Comparison of ENCODE assay signal across 15 cellular contexts in the genomic region with DNA sequence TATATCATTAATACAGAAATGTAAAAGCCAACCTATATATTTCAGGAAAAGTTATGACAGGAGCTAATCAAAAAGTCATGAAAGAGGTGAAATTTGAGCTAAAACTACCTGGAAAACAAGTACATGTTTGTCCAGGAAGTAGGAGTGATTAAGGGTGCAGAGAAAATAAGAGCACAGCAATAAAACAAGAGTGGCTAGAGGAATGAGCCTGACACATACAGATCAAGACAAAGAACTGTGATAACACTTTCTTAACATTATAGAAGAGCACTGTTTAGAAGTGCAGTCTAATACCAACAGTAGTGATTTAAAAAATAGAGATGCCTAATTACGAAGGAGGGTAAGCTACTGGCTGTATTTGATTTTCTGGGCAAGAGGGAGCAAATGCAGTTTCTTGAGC.
A peak's percentile ranks its signal among the peaks of the same experiment; 100 is the strongest.
DNase-seq lines count a peak whose midpoint lies in the region; ATAC-seq and TF ChIP-seq lines count a peak whose summit lies in the region.
"Had no signal": no experiment of that assay in that cellular context is flagged by ENCODE, and none has a peak within 500 bp of the region (broad histone marks: within the 10 kb centered on the region; RNA-seq: fewer than 3 reads in every experiment).

No MANE protein-coding gene starts in this region.

- no TSS peak for BruUV-seq in PC-3 (replicated peaks; lab: Mats Ljungman, UMichigan)

- DNase-seq in PC-3 (peak; percentile 1), left colon (no peak), GM19240 (ENCODE audit: insufficient read length, low spot score) (no peak)
- no peak for DNase-seq in activated CD4-positive, alpha-beta T cell treated with anti-CD3 and anti-CD28 coated beads for 1 hour
- DNase-seq: Calu3; CD8-positive, alpha-beta T cell; DMS 273 treated with DMSO at 0.1 percent for 48 hours; DMS79; GDM1; H9; KBM-7 had no signal

- no peak for TF ChIP-seq CTCF in HEK293 (tag by site-specific recombination; IDR thresholded peaks at IDR 0.05)
- TF ChIP-seq CTCF in PC-3 (conservative IDR thresholded peaks at IDR 0.05; ENCODE audit: low read depth, low read length), result no peak

- no peak overlapping the region for H2AFZ ChIP-seq in PC-3 (ENCODE audit: low read length)

- H3K4me2 ChIP-seq in PC-3 (ENCODE audit: low read length), result no peak overlapping the region
- H3K4me2 ChIP-seq: BLaER1 treated with 17β-estradiol and CSF1 and Interleukin-3, amounts not matched to agents 10 nM and 100 nM had no signal

- no peaks in the 10 kb centered on the region for H3K4me1 ChIP-seq in HEK293 (ENCODE audit: control insufficient read depth, insufficient read depth, low read length)
- 0 out of 2 replicates have a peak, but pooled peaks cover 3% of the 10 kb centered on the region for H3K4me1 ChIP-seq in PC-3 (ENCODE audit: insufficient read depth, low read length)
- H3K4me1 ChIP-seq: BLaER1 treated with 17β-estradiol and CSF1 and Interleukin-3, amounts not matched to agents 10 nM and 100 nM had no signal

- H3K4me3 ChIP-seq in HEK293 (ENCODE audit: low read depth, low read length) (no peak overlapping the region), PC-3 (ENCODE audit: low read length) (no peak overlapping the region)
- H3K4me3 ChIP-seq: BLaER1 treated with 17β-estradiol and CSF1 and Interleukin-3, amounts not matched to agents 10 nM and 100 nM had no signal

- POLR2A ChIA-PET in HEK293 (lab: Yijun Ruan, JAX), result no interaction called here
- POLR2A ChIA-PET in PC-3 (lab: Charles Lee; ENCODE audit: unreplicated experiment), result no interaction called here

- peaks cover 0 to 20% of the 10 kb centered on the region in 2 experiments; a peak in 2 of 3 replicates for H3K36me3 ChIP-seq in HEK293 (ENCODE audit: control insufficient read depth in 2 of 2, insufficient read depth in 1 of 2, low read length in 2 of 2)
- no peaks in the 10 kb centered on the region for H3K36me3 ChIP-seq in PC-3 (ENCODE audit: low read depth, low read length)

- peak; percentile 63; the same call in 1 of the 2 replicates for ATAC-seq in PC-3
- ATAC-seq in left colon, result peak; percentile 60
- no peak for ATAC-seq in SK-N-SH treated with all-trans-retinoic acid at 6 μM for 48 hours
- ATAC-seq: CD8-positive, alpha-beta T cell had no signal

- no peaks in the 10 kb centered on the region for H3K9me3 ChIP-seq in HEK293 (ENCODE audit: control insufficient read depth, insufficient read depth, low read depth, low read length)
- H3K9me3 ChIP-seq in PC-3 (ENCODE audit: low read length), result no peaks in the 10 kb centered on the region
- H3K9me3 ChIP-seq: BLaER1 treated with 17β-estradiol and CSF1 and Interleukin-3, amounts not matched to agents 10 nM and 100 nM had no signal

- intact Hi-C loops in PC-3 (cut with micrococcal nuclease) (no loop called here), left colon (cut with DNase I, micrococcal nuclease) (no loop called here)

- no peaks in the 10 kb centered on the region for H3K27me3 ChIP-seq in PC-3 (ENCODE audit: low read length)
- H3K27me3 ChIP-seq: BLaER1 treated with 17β-estradiol and CSF1 and Interleukin-3, amounts not matched to agents 10 nM and 100 nM had no signal

- CTCF ChIA-PET in HEK293 (lab: Yijun Ruan, JAX), result no interaction called here
- CTCF ChIA-PET in PC-3 (lab: Charles Lee), result no interaction called here

- no peaks in the 10 kb centered on the region for H4K20me1 ChIP-seq in PC-3 (ENCODE audit: low read length)

- no peaks in the 10 kb centered on the region for H3F3A ChIP-seq in PC-3 (ENCODE audit: low read length, unreplicated experiment)

- H3K79me2 ChIP-seq in PC-3 (ENCODE audit: low read length), result no peaks in the 10 kb centered on the region

- no peak overlapping the region for H3K9ac ChIP-seq in PC-3 (ENCODE audit: low read length)
- H3K9ac ChIP-seq: BLaER1 treated with 17β-estradiol and CSF1 and Interleukin-3, amounts not matched to agents 10 nM and 100 nM had no signal

- no peaks in the 10 kb centered on the region for H3K9me2 ChIP-seq in PC-3 (replicated peaks; ENCODE audit: low read length)

- no peak overlapping the region for H3K27ac ChIP-seq in HEK293 (ENCODE audit: extremely low read depth, low read depth, low read length)
- no peak overlapping the region for H3K27ac ChIP-seq in PC-3 (ENCODE audit: low read length)
- H3K27ac ChIP-seq: BLaER1 treated with 17β-estradiol and CSF1 and Interleukin-3, amounts not matched to agents 10 nM and 100 nM; HL-60 had no signal

TF ChIP-seq in HEK293, 187 proteins besides CTCF, POLR2A, EP300 and RAD21:
- 0 out of 2 replicates have a peak, but pooled peaks have one; percentile 17 for TF ChIP-seq PRDM6 (tag by site-specific recombination; IDR thresholded peaks at IDR 0.05)
- TF ChIP-seq ZBTB26 (tag by site-specific recombination; optimal IDR thresholded peaks at IDR 0.05), result no peak
- no peak for TF ChIP-seq IKZF3 (tag by site-specific recombination; IDR thresholded peaks at IDR 0.05)

TF ChIP-seq in SK-N-SH treated with all-trans-retinoic acid at 6 μM for 48 hours, 23 proteins besides CTCF, POLR2A, EP300 and RAD21:
- no peak for TF ChIP-seq OSR1 (CRISPR knock-in tag; IDR thresholded peaks at IDR 0.05)
- TF ChIP-seq TSHZ2 (CRISPR knock-in tag; IDR thresholded peaks at IDR 0.05), result no peak
- no peak for TF ChIP-seq RARB (CRISPR knock-in tag; IDR thresholded peaks at IDR 0.05)
- no peak for TF ChIP-seq ZNF565 (CRISPR knock-in tag; conservative IDR thresholded peaks at IDR 0.05; ENCODE audit: low read depth)
- no peak for TF ChIP-seq SNAI2 (CRISPR knock-in tag; IDR thresholded peaks at IDR 0.05)
- no peak for TF ChIP-seq CSDC2 (CRISPR knock-in tag; IDR thresholded peaks at IDR 0.05)
- no peak for TF ChIP-seq ESRRG (CRISPR knock-in tag; IDR thresholded peaks at IDR 0.05)
TF ChIP-seq in SK-N-SH treated with all-trans-retinoic acid at 6 μM for 48 hours: peak in this region for 0.
